Comparison of ENCODE assay signal across 1 cellular context in the genomic region with DNA sequence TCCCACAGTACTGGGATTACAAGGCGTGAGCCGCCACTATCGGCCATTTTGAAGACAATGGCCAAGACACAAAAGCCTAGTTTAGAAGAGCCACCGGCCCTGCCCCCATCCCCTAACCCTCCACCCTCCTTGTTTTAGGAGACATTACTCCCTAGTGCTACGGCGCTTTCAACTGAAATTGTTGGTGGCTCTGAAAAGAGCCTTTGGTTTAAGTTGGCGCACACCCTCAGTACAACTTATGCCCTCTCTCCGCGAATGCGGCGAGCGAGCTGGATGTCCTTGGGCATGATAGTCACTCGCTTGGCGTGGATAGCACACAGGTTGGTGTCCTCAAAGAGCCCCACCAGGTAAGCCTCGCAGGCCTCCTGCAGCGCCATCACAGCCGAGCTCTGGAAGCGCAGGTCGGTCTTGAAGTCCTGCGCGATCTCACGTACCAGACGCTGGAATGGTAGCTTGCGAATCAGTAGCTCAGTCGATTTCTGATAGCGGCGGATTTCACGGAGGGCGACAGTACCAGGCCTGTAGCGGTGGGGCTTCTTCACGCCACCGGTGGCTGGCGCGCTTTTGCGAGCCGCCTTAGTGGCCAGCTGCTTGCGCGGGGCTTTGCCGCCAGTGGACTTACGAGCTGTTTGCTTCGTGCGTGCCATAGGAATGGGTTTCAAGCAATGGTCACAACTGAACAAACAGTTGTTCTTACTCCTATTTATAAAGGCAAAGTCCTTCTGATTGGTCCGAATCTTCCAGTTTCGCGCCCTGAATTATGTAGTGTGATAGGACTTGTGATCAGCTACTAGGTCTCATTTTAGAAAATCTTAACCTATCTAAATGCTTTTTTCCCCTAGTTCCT.
TF ChIP-seq lines count a peak whose summit lies in the region.

No MANE protein-coding gene starts in this region.

TF ChIP-seq in HepG2, 621 proteins besides CTCF, POLR2A, EP300 and RAD21 (continued from another document and continues in another):
- TF ChIP-seq, protein P1, sequence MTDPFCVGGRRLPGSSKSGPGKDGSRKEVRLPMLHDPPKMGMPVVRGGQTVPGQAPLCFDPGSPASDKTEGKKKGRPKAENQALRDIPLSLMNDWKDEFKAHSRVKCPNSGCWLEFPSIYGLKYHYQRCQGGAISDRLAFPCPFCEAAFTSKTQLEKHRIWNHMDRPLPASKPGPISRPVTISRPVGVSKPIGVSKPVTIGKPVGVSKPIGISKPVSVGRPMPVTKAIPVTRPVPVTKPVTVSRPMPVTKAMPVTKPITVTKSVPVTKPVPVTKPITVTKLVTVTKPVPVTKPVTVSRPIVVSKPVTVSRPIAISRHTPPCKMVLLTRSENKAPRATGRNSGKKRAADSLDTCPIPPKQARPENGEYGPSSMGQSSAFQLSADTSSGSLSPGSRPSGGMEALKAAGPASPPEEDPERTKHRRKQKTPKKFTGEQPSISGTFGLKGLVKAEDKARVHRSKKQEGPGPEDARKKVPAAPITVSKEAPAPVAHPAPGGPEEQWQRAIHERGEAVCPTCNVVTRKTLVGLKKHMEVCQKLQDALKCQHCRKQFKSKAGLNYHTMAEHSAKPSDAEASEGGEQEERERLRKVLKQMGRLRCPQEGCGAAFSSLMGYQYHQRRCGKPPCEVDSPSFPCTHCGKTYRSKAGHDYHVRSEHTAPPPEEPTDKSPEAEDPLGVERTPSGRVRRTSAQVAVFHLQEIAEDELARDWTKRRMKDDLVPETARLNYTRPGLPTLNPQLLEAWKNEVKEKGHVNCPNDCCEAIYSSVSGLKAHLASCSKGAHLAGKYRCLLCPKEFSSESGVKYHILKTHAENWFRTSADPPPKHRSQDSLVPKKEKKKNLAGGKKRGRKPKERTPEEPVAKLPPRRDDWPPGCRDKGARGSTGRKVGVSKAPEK (CRISPR knock-in tag; IDR thresholded peaks at IDR 0.05; ENCODE audit: borderline replicate concordance): peak; percentile 83
- TF ChIP-seq ZNF615 (CRISPR knock-in tag; IDR thresholded peaks at IDR 0.05; ENCODE audit: borderline replicate concordance): no peak
- TF ChIP-seq, protein P2, sequence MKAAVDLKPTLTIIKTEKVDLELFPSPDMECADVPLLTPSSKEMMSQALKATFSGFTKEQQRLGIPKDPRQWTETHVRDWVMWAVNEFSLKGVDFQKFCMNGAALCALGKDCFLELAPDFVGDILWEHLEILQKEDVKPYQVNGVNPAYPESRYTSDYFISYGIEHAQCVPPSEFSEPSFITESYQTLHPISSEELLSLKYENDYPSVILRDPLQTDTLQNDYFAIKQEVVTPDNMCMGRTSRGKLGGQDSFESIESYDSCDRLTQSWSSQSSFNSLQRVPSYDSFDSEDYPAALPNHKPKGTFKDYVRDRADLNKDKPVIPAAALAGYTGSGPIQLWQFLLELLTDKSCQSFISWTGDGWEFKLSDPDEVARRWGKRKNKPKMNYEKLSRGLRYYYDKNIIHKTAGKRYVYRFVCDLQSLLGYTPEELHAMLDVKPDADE (CRISPR knock-in tag; IDR thresholded peaks at IDR 0.05): 0 out of 2 replicates have a peak, but pooled peaks have one; percentile 58
- TF ChIP-seq, protein P3, sequence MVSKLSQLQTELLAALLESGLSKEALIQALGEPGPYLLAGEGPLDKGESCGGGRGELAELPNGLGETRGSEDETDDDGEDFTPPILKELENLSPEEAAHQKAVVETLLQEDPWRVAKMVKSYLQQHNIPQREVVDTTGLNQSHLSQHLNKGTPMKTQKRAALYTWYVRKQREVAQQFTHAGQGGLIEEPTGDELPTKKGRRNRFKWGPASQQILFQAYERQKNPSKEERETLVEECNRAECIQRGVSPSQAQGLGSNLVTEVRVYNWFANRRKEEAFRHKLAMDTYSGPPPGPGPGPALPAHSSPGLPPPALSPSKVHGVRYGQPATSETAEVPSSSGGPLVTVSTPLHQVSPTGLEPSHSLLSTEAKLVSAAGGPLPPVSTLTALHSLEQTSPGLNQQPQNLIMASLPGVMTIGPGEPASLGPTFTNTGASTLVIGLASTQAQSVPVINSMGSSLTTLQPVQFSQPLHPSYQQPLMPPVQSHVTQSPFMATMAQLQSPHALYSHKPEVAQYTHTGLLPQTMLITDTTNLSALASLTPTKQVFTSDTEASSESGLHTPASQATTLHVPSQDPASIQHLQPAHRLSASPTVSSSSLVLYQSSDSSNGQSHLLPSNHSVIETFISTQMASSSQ (IDR thresholded peaks at IDR 0.05; ENCODE audit: low read depth): no peak
- TF ChIP-seq, protein P3 (CRISPR knock-in tag; IDR thresholded peaks at IDR 0.05; ENCODE audit: borderline replicate concordance): no peak
- no peak for TF ChIP-seq AGO2 (optimal IDR thresholded peaks at IDR 0.05; ENCODE audit: low read depth, low read length)
- TF ChIP-seq, protein P4, sequence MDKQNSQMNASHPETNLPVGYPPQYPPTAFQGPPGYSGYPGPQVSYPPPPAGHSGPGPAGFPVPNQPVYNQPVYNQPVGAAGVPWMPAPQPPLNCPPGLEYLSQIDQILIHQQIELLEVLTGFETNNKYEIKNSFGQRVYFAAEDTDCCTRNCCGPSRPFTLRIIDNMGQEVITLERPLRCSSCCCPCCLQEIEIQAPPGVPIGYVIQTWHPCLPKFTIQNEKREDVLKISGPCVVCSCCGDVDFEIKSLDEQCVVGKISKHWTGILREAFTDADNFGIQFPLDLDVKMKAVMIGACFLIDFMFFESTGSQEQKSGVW (CRISPR knock-in tag; IDR thresholded peaks at IDR 0.05; ENCODE audit: borderline replicate concordance): no peak
- TF ChIP-seq ARNT2 (CRISPR knock-in tag; IDR thresholded peaks at IDR 0.05; ENCODE audit: low read depth): peak; percentile 51; the same call in 1 of the 2 replicates
- TF ChIP-seq MEF2D (CRISPR knock-in tag; IDR thresholded peaks at IDR 0.05): 0 out of 2 replicates have a peak, but pooled peaks have one; percentile 14
- 0 out of 2 replicates have a peak, but pooled peaks have one; percentile 33 for TF ChIP-seq RBFOX2 (IDR thresholded peaks at IDR 0.05; ENCODE audit: low read depth, low read length)
- TF ChIP-seq, protein P5, sequence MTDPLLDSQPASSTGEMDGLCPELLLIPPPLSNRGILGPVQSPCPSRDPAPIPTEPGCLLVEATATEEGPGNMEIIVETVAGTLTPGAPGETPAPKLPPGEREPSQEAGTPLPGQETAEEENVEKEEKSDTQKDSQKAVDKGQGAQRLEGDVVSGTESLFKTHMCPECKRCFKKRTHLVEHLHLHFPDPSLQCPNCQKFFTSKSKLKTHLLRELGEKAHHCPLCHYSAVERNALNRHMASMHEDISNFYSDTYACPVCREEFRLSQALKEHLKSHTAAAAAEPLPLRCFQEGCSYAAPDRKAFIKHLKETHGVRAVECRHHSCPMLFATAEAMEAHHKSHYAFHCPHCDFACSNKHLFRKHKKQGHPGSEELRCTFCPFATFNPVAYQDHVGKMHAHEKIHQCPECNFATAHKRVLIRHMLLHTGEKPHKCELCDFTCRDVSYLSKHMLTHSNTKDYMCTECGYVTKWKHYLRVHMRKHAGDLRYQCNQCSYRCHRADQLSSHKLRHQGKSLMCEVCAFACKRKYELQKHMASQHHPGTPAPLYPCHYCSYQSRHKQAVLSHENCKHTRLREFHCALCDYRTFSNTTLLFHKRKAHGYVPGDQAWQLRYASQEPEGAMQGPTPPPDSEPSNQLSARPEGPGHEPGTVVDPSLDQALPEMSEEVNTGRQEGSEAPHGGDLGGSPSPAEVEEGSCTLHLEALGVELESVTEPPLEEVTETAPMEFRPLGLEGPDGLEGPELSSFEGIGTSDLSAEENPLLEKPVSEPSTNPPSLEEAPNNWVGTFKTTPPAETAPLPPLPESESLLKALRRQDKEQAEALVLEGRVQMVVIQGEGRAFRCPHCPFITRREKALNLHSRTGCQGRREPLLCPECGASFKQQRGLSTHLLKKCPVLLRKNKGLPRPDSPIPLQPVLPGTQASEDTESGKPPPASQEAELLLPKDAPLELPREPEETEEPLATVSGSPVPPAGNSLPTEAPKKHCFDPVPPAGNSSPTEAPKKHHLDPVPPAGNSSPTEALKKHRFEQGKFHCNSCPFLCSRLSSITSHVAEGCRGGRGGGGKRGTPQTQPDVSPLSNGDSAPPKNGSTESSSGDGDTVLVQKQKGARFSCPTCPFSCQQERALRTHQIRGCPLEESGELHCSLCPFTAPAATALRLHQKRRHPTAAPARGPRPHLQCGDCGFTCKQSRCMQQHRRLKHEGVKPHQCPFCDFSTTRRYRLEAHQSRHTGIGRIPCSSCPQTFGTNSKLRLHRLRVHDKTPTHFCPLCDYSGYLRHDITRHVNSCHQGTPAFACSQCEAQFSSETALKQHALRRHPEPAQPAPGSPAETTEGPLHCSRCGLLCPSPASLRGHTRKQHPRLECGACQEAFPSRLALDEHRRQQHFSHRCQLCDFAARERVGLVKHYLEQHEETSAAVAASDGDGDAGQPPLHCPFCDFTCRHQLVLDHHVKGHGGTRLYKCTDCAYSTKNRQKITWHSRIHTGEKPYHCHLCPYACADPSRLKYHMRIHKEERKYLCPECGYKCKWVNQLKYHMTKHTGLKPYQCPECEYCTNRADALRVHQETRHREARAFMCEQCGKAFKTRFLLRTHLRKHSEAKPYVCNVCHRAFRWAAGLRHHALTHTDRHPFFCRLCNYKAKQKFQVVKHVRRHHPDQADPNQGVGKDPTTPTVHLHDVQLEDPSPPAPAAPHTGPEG (CRISPR knock-in tag; IDR thresholded peaks at IDR 0.05): no peak
- TF ChIP-seq, protein P6, sequence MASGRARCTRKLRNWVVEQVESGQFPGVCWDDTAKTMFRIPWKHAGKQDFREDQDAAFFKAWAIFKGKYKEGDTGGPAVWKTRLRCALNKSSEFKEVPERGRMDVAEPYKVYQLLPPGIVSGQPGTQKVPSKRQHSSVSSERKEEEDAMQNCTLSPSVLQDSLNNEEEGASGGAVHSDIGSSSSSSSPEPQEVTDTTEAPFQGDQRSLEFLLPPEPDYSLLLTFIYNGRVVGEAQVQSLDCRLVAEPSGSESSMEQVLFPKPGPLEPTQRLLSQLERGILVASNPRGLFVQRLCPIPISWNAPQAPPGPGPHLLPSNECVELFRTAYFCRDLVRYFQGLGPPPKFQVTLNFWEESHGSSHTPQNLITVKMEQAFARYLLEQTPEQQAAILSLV (CRISPR knock-in tag; IDR thresholded peaks at IDR 0.05; ENCODE audit: borderline replicate concordance): no peak; the same call in 1 of the 2 replicates
- no peak for TF ChIP-seq STAT5B (CRISPR knock-in tag; IDR thresholded peaks at IDR 0.05)
- TF ChIP-seq BRCA1 (CRISPR knock-in tag; IDR thresholded peaks at IDR 0.05): 0 out of 2 replicates have a peak, but pooled peaks have one; percentile 15
- TF ChIP-seq, protein P7, sequence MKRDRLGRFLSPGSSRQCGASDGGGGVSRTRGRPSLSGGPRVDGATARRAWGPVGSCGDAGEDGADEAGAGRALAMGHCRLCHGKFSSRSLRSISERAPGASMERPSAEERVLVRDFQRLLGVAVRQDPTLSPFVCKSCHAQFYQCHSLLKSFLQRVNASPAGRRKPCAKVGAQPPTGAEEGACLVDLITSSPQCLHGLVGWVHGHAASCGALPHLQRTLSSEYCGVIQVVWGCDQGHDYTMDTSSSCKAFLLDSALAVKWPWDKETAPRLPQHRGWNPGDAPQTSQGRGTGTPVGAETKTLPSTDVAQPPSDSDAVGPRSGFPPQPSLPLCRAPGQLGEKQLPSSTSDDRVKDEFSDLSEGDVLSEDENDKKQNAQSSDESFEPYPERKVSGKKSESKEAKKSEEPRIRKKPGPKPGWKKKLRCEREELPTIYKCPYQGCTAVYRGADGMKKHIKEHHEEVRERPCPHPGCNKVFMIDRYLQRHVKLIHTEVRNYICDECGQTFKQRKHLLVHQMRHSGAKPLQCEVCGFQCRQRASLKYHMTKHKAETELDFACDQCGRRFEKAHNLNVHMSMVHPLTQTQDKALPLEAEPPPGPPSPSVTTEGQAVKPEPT (CRISPR knock-in tag; IDR thresholded peaks at IDR 0.05; ENCODE audit: low read depth): no peak
- TF ChIP-seq FOXO1 (CRISPR knock-in tag; IDR thresholded peaks at IDR 0.05): no peak
- TF ChIP-seq ZNF776 (CRISPR knock-in tag; IDR thresholded peaks at IDR 0.05): no peak
- TF ChIP-seq, protein P8, sequence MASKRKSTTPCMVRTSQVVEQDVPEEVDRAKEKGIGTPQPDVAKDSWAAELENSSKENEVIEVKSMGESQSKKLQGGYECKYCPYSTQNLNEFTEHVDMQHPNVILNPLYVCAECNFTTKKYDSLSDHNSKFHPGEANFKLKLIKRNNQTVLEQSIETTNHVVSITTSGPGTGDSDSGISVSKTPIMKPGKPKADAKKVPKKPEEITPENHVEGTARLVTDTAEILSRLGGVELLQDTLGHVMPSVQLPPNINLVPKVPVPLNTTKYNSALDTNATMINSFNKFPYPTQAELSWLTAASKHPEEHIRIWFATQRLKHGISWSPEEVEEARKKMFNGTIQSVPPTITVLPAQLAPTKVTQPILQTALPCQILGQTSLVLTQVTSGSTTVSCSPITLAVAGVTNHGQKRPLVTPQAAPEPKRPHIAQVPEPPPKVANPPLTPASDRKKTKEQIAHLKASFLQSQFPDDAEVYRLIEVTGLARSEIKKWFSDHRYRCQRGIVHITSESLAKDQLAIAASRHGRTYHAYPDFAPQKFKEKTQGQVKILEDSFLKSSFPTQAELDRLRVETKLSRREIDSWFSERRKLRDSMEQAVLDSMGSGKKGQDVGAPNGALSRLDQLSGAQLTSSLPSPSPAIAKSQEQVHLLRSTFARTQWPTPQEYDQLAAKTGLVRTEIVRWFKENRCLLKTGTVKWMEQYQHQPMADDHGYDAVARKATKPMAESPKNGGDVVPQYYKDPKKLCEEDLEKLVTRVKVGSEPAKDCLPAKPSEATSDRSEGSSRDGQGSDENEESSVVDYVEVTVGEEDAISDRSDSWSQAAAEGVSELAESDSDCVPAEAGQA (IDR thresholded peaks at IDR 0.05; ENCODE audit: low read depth): no peak
- TF ChIP-seq, protein P8 (CRISPR knock-in tag; IDR thresholded peaks at IDR 0.05; ENCODE audit: borderline replicate concordance): no peak
- TF ChIP-seq RARA (CRISPR knock-in tag; IDR thresholded peaks at IDR 0.05): no peak
- no peak for TF ChIP-seq RORA (CRISPR knock-in tag; IDR thresholded peaks at IDR 0.05)
- TF ChIP-seq NR2F1 (CRISPR knock-in tag; IDR thresholded peaks at IDR 0.05): no peak
